In genomic region chr3:25784971-25785370, GRCh38 we compare ENCODE assay signal across 21 cellular contexts. TPM values are rescaled to one million over a fixed set of nuclear protein-coding genes. Genes with fewer than 3 reads are reported as not detected.
DNase-seq lines count a peak whose midpoint lies in the region; ATAC-seq and TF ChIP-seq lines count a peak whose summit lies in the region.
"Had no signal": no experiment of that assay in that cellular context is flagged by ENCODE, and none has a peak within 500 bp of the region (broad histone marks: within the 10 kb centered on the region; RNA-seq: fewer than 3 reads in every experiment).

No MANE protein-coding gene starts in this region.

- H3K9me3 Mint-ChIP-seq in MCF 10A (ENCODE audit: unreplicated experiment), result no peaks in the 10 kb centered on the region
- H3K9me3 Mint-ChIP-seq in T-helper 2 cell treated with Interferon-gamma antibody and Interleukin-4, amounts not matched to agents 5 μg/mL and 100 μg/mL, for 36 hours, result no peaks in the 10 kb centered on the region
- H3K9me3 Mint-ChIP-seq in central memory CD8-positive, alpha-beta T cell, result no peaks in the 10 kb centered on the region
- H3K9me3 Mint-ChIP-seq: activated naive CD8-positive, alpha-beta T cell treated with anti-CD3 and anti-CD28 coated beads, Interleukin-2, amount 10 ng/mL, durations not matched to agents 7 days and 5 days; effector memory CD8-positive, alpha-beta T cell; stimulated activated memory B cell treated with anti-CD40 and anti-IgM and Interleukin-4, amounts not matched to agents 10 μg/mL and 1 μg/mL and 100 μg/mL, for 72 hours had no signal

- no peak overlapping the region for H2AFZ ChIP-seq in PC-3 (ENCODE audit: low read length)

- peaks cover 24% of the 10 kb centered on the region for H4K20me1 ChIP-seq in PC-3 (ENCODE audit: low read length)

- H3K27me3 ChIP-seq in breast epithelium (no peaks in the 10 kb centered on the region), PC-3 (ENCODE audit: low read length) (no peaks in the 10 kb centered on the region), right lobe of liver (no peaks in the 10 kb centered on the region)
- H3K27me3 ChIP-seq: esophagus squamous epithelium, ovary had no signal

- DNase-seq in MCF 10A (ENCODE audit: unreplicated experiment), result no peak
- no peak for DNase-seq in breast epithelium (ENCODE audit: low spot score in 2 of 2)
- no peak for DNase-seq in T-helper 2 cell treated with Interferon-gamma antibody and Interleukin-4, amounts not matched to agents 5 μg/mL and 100 μg/mL, for 36 hours (ENCODE audit: low spot score)
- no peak for DNase-seq in central memory CD8-positive, alpha-beta T cell (ENCODE audit: low spot score in 2 of 2)
- no peak for DNase-seq in SHP77 (lab: John Stamatoyannopoulos, UW)
- DNase-seq in PC-3, result no peak
- DNase-seq in right lobe of liver, result no peak
- DNase-seq: activated CD4-positive, alpha-beta T cell treated with anti-CD3 and anti-CD28 coated beads for 48 hours; activated naive CD8-positive, alpha-beta T cell treated with anti-CD3 and anti-CD28 coated beads, Interleukin-2, amount 10 ng/mL, durations not matched to agents 7 days and 5 days; activated T-cell treated with anti-CD3 and anti-CD28 coated beads for 4 hours; effector memory CD8-positive, alpha-beta T cell; esophagus squamous epithelium; KBM-7; NCI-H1048; NCI-H2029; NCI-H446; NK-92 treated with Interleukin-12 subunit alpha and Interleukin-12 subunit beta, amount 100 ng/mL, for 24 hours; ovary had no signal

- H3K4me3 ChIP-seq in breast epithelium (no peak overlapping the region), PC-3 (ENCODE audit: low read length) (no peak overlapping the region), right lobe of liver (no peak overlapping the region)
- H3K4me3 ChIP-seq: esophagus squamous epithelium, ovary had no signal

- peaks cover 0 to 4% of the 10 kb centered on the region in 2 donors for H3K4me1 ChIP-seq in breast epithelium
- H3K4me1 ChIP-seq in PC-3 (ENCODE audit: insufficient read depth, low read length), result peaks cover 40% of the 10 kb centered on the region
- H3K4me1 ChIP-seq in right lobe of liver, result peaks cover 0 to 18% (median 5%) of the 10 kb centered on the region in 4 donors

- no peaks in the 10 kb centered on the region for H3K9me3 ChIP-seq in breast epithelium
- H3K9me3 ChIP-seq in PC-3 (ENCODE audit: low read length), result no peaks in the 10 kb centered on the region
- no peaks in the 10 kb centered on the region for H3K9me3 ChIP-seq in right lobe of liver
- H3K9me3 ChIP-seq: esophagus squamous epithelium, ovary had no signal

- H3F3A ChIP-seq in PC-3 (ENCODE audit: low read length, unreplicated experiment), result no peaks in the 10 kb centered on the region

- no peak for ATAC-seq in central memory CD8-positive, alpha-beta T cell (replicated peaks; ENCODE audit: extremely low read depth, poor library complexity, severe bottlenecking)
- no peak for ATAC-seq in HG03354 (IDR thresholded peaks at IDR 0.05; ENCODE audit: poor library complexity, severe bottlenecking, unreplicated experiment)
- ATAC-seq in PC-3, result no peak
- no peak for ATAC-seq in right lobe of liver
- ATAC-seq: effector memory CD8-positive, alpha-beta T cell; stimulated activated memory B cell treated with anti-CD40 and anti-IgM and Interleukin-4, amounts not matched to agents 10 μg/mL and 1 μg/mL and 100 μg/mL, for 72 hours had no signal

- H3K27me3 Mint-ChIP-seq in MCF 10A (ENCODE audit: insufficient read depth, unreplicated experiment), result no peaks in the 10 kb centered on the region
- no peaks in the 10 kb centered on the region for H3K27me3 Mint-ChIP-seq in T-helper 2 cell treated with Interferon-gamma antibody and Interleukin-4, amounts not matched to agents 5 μg/mL and 100 μg/mL, for 36 hours (ENCODE audit: low read depth)
- H3K27me3 Mint-ChIP-seq in central memory CD8-positive, alpha-beta T cell, result no peaks in the 10 kb centered on the region
- H3K27me3 Mint-ChIP-seq: effector memory CD8-positive, alpha-beta T cell; stimulated activated memory B cell treated with anti-CD40 and anti-IgM and Interleukin-4, amounts not matched to agents 10 μg/mL and 1 μg/mL and 100 μg/mL, for 72 hours had no signal

- no peak overlapping the region for H3K27ac ChIP-seq in breast epithelium
- no peak overlapping the region for H3K27ac ChIP-seq in PC-3 (ENCODE audit: low read length)
- H3K27ac ChIP-seq in right lobe of liver, result no peak overlapping the region
- H3K27ac ChIP-seq: esophagus squamous epithelium, ovary, RWPE1 had no signal

- TF ChIP-seq CTCF in MCF 10A (IDR thresholded peaks at IDR 0.05; ENCODE audit: unreplicated experiment) (no peak), breast epithelium (IDR thresholded peaks at IDR 0.05) (no peak), PC-3 (conservative IDR thresholded peaks at IDR 0.05; ENCODE audit: low read depth, low read length) (no peak), right lobe of liver (IDR thresholded peaks at IDR 0.05) (no peak)

- BruUV-seq in MCF 10A (replicated peaks; lab: Mats Ljungman, UMichigan), result no TSS peak
- no TSS peak for BruUV-seq in PC-3 (replicated peaks; lab: Mats Ljungman, UMichigan)

- 92% methylated on average over 1 of the region's 1 CpG for WGBS in right lobe of liver (ENCODE audit: insufficient coverage, low coverage, low lambda C conversion rate, missing lambda C conversion rate)

- H3K36me3 Mint-ChIP-seq in MCF 10A (ENCODE audit: insufficient read depth, unreplicated experiment), result no peaks in the 10 kb centered on the region
- peaks cover 7% of the 10 kb centered on the region for H3K36me3 Mint-ChIP-seq in T-helper 2 cell treated with Interferon-gamma antibody and Interleukin-4, amounts not matched to agents 5 μg/mL and 100 μg/mL, for 36 hours (ENCODE audit: low read depth)
- peaks cover 9% of the 10 kb centered on the region for H3K36me3 Mint-ChIP-seq in central memory CD8-positive, alpha-beta T cell (ENCODE audit: insufficient read depth)
- H3K36me3 Mint-ChIP-seq: stimulated activated memory B cell treated with anti-CD40 and anti-IgM and Interleukin-4, amounts not matched to agents 10 μg/mL and 1 μg/mL and 100 μg/mL, for 72 hours had no signal

- peaks cover 41% of the 10 kb centered on the region for H3K79me2 ChIP-seq in PC-3 (ENCODE audit: low read length)

- H3K4me2 ChIP-seq in PC-3 (ENCODE audit: low read length), result no peak overlapping the region

- H3K36me3 ChIP-seq in breast epithelium (no peaks in the 10 kb centered on the region), PC-3 (ENCODE audit: low read depth, low read length) (no peaks in the 10 kb centered on the region), right lobe of liver (no peaks in the 10 kb centered on the region)
- H3K36me3 ChIP-seq: esophagus squamous epithelium, ovary had no signal

- no peak overlapping the region for H3K27ac Mint-ChIP-seq in MCF 10A (ENCODE audit: low read depth, unreplicated experiment)
- H3K27ac Mint-ChIP-seq in T-helper 2 cell treated with Interferon-gamma antibody and Interleukin-4, amounts not matched to agents 5 μg/mL and 100 μg/mL, for 36 hours, result no peak overlapping the region
- H3K27ac Mint-ChIP-seq in central memory CD8-positive, alpha-beta T cell (ENCODE audit: low read depth), result no peak overlapping the region
- H3K27ac Mint-ChIP-seq: activated naive CD8-positive, alpha-beta T cell treated with anti-CD3 and anti-CD28 coated beads, Interleukin-2, amount 10 ng/mL, durations not matched to agents 7 days and 5 days; effector memory CD8-positive, alpha-beta T cell had no signal

- peak overlapping the region; percentile 84 for H3K4me3 Mint-ChIP-seq in MCF 10A (ENCODE audit: unreplicated experiment)
- peak overlapping the region; percentile 83 for H3K4me3 Mint-ChIP-seq in T-helper 2 cell treated with Interferon-gamma antibody and Interleukin-4, amounts not matched to agents 5 μg/mL and 100 μg/mL, for 36 hours
- H3K4me3 Mint-ChIP-seq in central memory CD8-positive, alpha-beta T cell, result peak overlapping the region; percentile 83

- no peaks in the 10 kb centered on the region for H3K9me2 ChIP-seq in PC-3 (replicated peaks; ENCODE audit: low read length)

- peaks cover 30% of the 10 kb centered on the region for H3K4me1 Mint-ChIP-seq in MCF 10A (ENCODE audit: insufficient read depth, unreplicated experiment)
- H3K4me1 Mint-ChIP-seq in T-helper 2 cell treated with Interferon-gamma antibody and Interleukin-4, amounts not matched to agents 5 μg/mL and 100 μg/mL, for 36 hours (ENCODE audit: low read depth), result peaks cover 53% of the 10 kb centered on the region
- H3K4me1 Mint-ChIP-seq in central memory CD8-positive, alpha-beta T cell, result peaks cover 34% of the 10 kb centered on the region

- H3K9ac ChIP-seq in PC-3 (ENCODE audit: low read length), result no peak overlapping the region

- CTCF ChIA-PET in MCF 10A (lab: Yijun Ruan, JAX), result interaction anchor here (0.7 kb wide), 1 partner anchor 333 kb away, joined by 3 read pairs; no protein-coding TSS in a partner anchor
- CTCF ChIA-PET in PC-3 (lab: Charles Lee), result no interaction called here

- intact Hi-C loops in MCF 10A (cut with micrococcal nuclease) (loop anchor here (5.0 kb wide), 1 partner anchor 138 kb away; no protein-coding TSS in a partner anchor), breast epithelium (cut with DNase I; ENCODE audit: low total_unique reads) (no loop called here), PC-3 (cut with micrococcal nuclease) (no loop called here), right lobe of liver (cut with DNase I) (no loop called here)

- TF ChIP-seq POLR2A in breast epithelium (IDR thresholded peaks at IDR 0.05) (no peak), right lobe of liver (IDR thresholded peaks at IDR 0.05) (no peak)

- POLR2A ChIA-PET in MCF 10A (lab: Yijun Ruan, JAX) (interaction anchor here (0.7 to 2.6 kb wide), 3 partner anchors 82 to 762 kb away, joined by 3 to 41 read pairs (median 3); partner anchors contain the start of gene TOP2B), PC-3 (lab: Charles Lee; ENCODE audit: unreplicated experiment) (no interaction called here)

RNA-seq across cellular contexts. Expression of gene NGLY1, which starts 1.7 kb away (rescaled TPM):
- total RNA-seq in MCF 10A (2022) (36.6 and 45.4 TPM in 2 replicates), breast epithelium (10 to 100 TPM; 29.8 to 53.3 (median 41.0) TPM), PC-3 (2014; rRNA removed) (47.7 and 49.4 TPM in 2 replicates), right lobe of liver (10 to 100 TPM; 20.8 to 53.1 (median 21.4) TPM)

RNA-seq across cellular contexts. Expression of gene OXSM, which starts 4.9 kb away (rescaled TPM):
- total RNA-seq in MCF 10A (2022) (21.7 and 22.4 TPM in 2 replicates), breast epithelium (1 to 10 TPM; 7.5 to 9.1 (median 8.5) TPM), PC-3 (2014; rRNA removed) (13.7 and 21.4 TPM in 2 replicates), right lobe of liver (10 to 100 TPM; 12.5 to 16.8 (median 15.6) TPM)
